ENCODE assay signal across 18 cellular contexts in the genomic region with DNA sequence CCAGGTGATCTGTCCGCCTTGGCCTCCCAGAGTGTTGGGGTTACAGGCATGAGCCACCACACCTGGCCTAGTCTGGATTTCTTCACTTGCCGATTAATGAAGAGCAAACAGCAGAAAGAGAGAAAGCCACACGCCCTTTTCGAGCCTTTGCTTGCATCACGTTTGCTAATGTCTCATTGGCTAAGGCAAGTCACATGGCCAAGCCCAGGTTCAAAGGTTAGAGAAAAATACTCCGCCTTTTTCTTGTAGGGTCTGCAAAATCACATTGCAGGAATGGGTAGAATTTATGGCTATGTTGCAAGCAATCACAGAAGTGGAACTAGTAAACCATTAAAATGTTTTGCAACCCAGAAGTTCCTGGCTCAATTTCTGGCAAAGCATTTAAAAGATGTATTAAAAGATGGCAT. TPM values are rescaled to one million over a fixed set of nuclear protein-coding genes. Genes with fewer than 3 reads are reported as not detected.
DNase-seq lines count a peak whose midpoint lies in the region; ATAC-seq and TF ChIP-seq lines count a peak whose summit lies in the region.
"Had no signal": no experiment of that assay in that cellular context is flagged by ENCODE, and none has a peak within 500 bp of the region (broad histone marks: within the 10 kb centered on the region; RNA-seq: fewer than 3 reads in every experiment).

No MANE protein-coding gene starts in this region.

- H3K9me3 ChIP-seq in colonic mucosa: no peaks in the 10 kb centered on the region
- H3K9me3 ChIP-seq in adrenal gland (replicated peaks in 1 of 3): no peaks in the 10 kb centered on the region

- no peaks in the 10 kb centered on the region for H3K27me3 ChIP-seq in colonic mucosa
- H3K27me3 ChIP-seq in adrenal gland: no peaks in the 10 kb centered on the region

- 84 to 89% (median 87%) methylated on average over 6 of the region's 6 CpGs for WGBS in adrenal gland, 4 donors

- TF ChIP-seq POLR2A in NB4 (IDR thresholded peaks at IDR 0.05; ENCODE audit: extremely low read depth, insufficient read length): no peak
- TF ChIP-seq POLR2A in adrenal gland (IDR thresholded peaks at IDR 0.05): no peak

- H3K9ac ChIP-seq in colonic mucosa (ENCODE audit: low read depth in 2 of 2, low read length in 2 of 2): no peak overlapping the region

- no peak for ATAC-seq in HG03442 (IDR thresholded peaks at IDR 0.05; ENCODE audit: unreplicated experiment)
- ATAC-seq: activated T-cell treated with anti-CD3 and anti-CD28 coated beads, Interleukin-2, amount 50 U/mL, for 4 hours; naive thymus-derived CD8-positive, alpha-beta T cell; stimulated activated naive CD8-positive, alpha-beta T cell treated with anti-CD3 and anti-CD28 coated beads, Interleukin-15, amount 100 ng/mL, for 72 hours; T-helper 17 cell had no signal

- H3K4me3 ChIP-seq in NB4 (ENCODE audit: low read depth, low read length): no peak overlapping the region
- no peak overlapping the region for H3K4me3 ChIP-seq in colonic mucosa
- no peak overlapping the region for H3K4me3 ChIP-seq in adrenal gland
- H3K4me3 ChIP-seq: skin epidermis had no signal

- peak; percentile 18 for DNase-seq in GM03348 (ENCODE audit: low spot score)
- peak; percentile 41 for DNase-seq in NB4 (ENCODE audit: low read depth)
- DNase-seq in colonic mucosa: peak; percentile 33
- peak; percentile 88 for DNase-seq in renal cortical epithelial cell (ENCODE audit: low read depth)
- DNase-seq in T-helper 1 cell: no peak
- no peak for DNase-seq in adrenal gland
- DNase-seq: activated naive CD4-positive, alpha-beta T cell treated with anti-CD3 and anti-CD28 coated beads, Interleukin-2, amount 10 ng/mL, durations not matched to agents 7 days and 5 days; activated T-cell treated with anti-CD3 and anti-CD28 coated beads, Interleukin-2, amount 50 U/mL, for 4 hours; HFFc6; KG1; naive thymus-derived CD8-positive, alpha-beta T cell; NCI-H1105 treated with DMSO at 0.1 percent for 48 hours; NCI-H510A treated with DMSO at 0.1 percent for 48 hours; stimulated activated CD4-positive, alpha-beta T cell treated with anti-CD3 and anti-CD28 coated beads, Interleukin-2, amount 100 ng/mL, for 48 hours; stimulated activated naive CD8-positive, alpha-beta T cell treated with anti-CD3 and anti-CD28 coated beads, Interleukin-15, amount 100 ng/mL, for 72 hours; T-helper 17 cell had no signal

- H3K27ac ChIP-seq in colonic mucosa: no peak overlapping the region
- no peak overlapping the region for H3K27ac ChIP-seq in adrenal gland
- H3K27ac ChIP-seq: skin epidermis had no signal

- H3K4me1 ChIP-seq in colonic mucosa (no peaks in the 10 kb centered on the region), adrenal gland (replicated peaks in 1 of 2) (no peaks in the 10 kb centered on the region)

- H3K36me3 ChIP-seq in colonic mucosa (no peaks in the 10 kb centered on the region), adrenal gland (replicated peaks in 1 of 2) (no peaks in the 10 kb centered on the region)

- intact Hi-C loops in colonic mucosa (cut with DNase I) (no loop called here), adrenal gland (cut with DNase I) (no loop called here)

- TF ChIP-seq CTCF in NB4 (IDR thresholded peaks at IDR 0.05; ENCODE audit: low read depth, low read length) (no peak), colonic mucosa (IDR thresholded peaks at IDR 0.05) (no peak), adrenal gland (IDR thresholded peaks at IDR 0.05) (no peak)

RNA-seq across cellular contexts. Expression of a gene that starts 26.8 kb away (rescaled TPM):
- total RNA-seq in colonic mucosa (10 to 100 TPM; 33.2 to 66.9 TPM), renal cortical epithelial cell (47.2 and 52.4 TPM in 2 replicates), adrenal gland (10 to 100 TPM; 18.5 to 61.2 (median 47.1) TPM)
- polyA plus RNA-seq in adrenal gland: 10 to 100 TPM in 1 of 3 donors, 1 to 10 TPM in 2; 5.1 to 18.2 (median 6.2) TPM

Comparison
In these comparisons a context has a peak if more than half of its experiments do, and no peak if none do; other contexts are left out.
1. DNase-seq: peak in GM03348 (single experiment), NB4 (single experiment), colonic mucosa (single experiment) and renal cortical epithelial cell (single experiment); none in T-helper 1 cell (0 of 5) and adrenal gland (0 of 7).